ENCODE assay signal across 1 cellular context in the genomic region with DNA sequence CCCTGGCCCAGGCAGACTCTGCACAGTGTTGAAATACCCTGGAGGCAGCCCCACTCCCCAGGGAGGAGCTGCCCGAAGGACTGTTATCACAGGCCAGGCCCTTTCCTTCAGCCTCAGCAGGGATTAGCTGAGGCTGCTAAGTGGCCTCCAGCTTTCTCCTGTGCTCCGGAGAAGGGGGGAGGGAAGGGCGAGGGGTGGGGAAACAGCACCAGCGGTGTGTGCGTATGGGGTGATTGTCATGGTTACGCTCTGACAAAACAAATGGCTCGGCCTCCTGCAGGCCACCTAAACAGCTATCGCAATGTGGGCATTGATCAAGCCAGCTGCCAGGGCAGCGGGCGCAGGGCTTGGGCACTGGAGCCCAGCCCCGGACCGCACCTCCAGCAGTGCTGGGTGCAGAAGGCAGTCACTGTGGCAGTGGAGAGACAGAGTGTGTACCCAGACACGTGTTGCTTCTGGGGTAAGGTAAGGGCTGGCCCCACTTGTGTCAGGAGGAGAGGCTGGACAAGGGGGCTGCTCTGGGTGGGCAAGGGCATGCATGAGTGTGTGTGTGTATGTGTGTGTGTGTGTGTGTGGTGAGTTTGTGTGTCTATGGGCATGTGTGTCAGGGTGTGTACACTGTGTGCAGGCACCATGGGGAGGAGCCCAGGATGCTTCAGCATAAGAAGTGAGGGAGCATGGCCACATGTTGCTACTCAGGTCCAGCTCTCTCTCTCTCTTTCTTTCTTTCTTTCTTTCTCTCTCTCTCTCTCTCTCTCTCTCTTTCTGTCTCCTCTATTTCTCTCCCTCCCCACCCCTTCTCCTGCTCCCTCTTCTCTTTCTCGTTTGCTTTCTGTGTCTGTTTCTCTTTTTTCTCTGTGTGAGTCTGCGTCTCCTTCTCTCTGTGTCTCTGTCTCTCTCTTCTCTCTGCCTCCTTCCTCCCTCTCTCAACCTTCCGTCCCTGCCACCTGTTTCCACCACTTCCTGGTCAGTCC.
TF ChIP-seq lines count a peak whose summit lies in the region.

A gene with protein sequence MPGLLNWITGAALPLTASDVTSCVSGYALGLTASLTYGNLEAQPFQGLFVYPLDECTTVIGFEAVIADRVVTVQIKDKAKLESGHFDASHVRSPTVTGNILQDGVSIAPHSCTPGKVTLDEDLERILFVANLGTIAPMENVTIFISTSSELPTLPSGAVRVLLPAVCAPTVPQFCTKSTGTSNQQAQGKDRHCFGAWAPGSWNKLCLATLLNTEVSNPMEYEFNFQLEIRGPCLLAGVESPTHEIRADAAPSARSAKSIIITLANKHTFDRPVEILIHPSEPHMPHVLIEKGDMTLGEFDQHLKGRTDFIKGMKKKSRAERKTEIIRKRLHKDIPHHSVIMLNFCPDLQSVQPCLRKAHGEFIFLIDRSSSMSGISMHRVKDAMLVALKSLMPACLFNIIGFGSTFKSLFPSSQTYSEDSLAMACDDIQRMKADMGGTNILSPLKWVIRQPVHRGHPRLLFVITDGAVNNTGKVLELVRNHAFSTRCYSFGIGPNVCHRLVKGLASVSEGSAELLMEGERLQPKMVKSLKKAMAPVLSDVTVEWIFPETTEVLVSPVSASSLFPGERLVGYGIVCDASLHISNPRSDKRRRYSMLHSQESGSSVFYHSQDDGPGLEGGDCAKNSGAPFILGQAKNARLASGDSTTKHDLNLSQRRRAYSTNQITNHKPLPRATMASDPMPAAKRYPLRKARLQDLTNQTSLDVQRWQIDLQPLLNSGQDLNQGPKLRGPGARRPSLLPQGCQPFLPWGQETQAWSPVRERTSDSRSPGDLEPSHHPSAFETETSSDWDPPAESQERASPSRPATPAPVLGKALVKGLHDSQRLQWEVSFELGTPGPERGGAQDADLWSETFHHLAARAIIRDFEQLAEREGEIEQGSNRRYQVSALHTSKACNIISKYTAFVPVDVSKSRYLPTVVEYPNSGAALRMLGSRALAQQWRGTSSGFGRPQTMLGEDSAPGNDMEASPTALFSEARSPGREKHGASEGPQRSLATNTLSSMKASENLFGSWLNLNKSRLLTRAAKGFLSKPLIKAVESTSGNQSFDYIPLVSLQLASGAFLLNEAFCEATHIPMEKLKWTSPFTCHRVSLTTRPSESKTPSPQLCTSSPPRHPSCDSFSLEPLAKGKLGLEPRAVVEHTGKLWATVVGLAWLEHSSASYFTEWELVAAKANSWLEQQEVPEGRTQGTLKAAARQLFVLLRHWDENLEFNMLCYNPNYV (plus strand): TSS at position 252 of the 974 bp plus-strand sequence. CDS start 19,727 bp downstream, outside the sequence.

TF ChIP-seq in GM12878, 131 proteins besides CTCF, POLR2A, EP300 and RAD21:
- TF ChIP-seq GATAD2B (conservative IDR thresholded peaks at IDR 0.05; ENCODE audit: low read depth) (no peak), JUNB (IDR thresholded peaks at IDR 0.05) (no peak), BMI1 (IDR thresholded peaks at IDR 0.05; ENCODE audit: borderline replicate concordance) (no peak), EED (IDR thresholded peaks at IDR 0.05; ENCODE audit: low read depth) (no peak), ZNF274 (IDR thresholded peaks at IDR 0.05; ENCODE audit: insufficient read depth, insufficient read length) (no peak)
